ENCODE assay signal across 10 cellular contexts in the genomic region with DNA sequence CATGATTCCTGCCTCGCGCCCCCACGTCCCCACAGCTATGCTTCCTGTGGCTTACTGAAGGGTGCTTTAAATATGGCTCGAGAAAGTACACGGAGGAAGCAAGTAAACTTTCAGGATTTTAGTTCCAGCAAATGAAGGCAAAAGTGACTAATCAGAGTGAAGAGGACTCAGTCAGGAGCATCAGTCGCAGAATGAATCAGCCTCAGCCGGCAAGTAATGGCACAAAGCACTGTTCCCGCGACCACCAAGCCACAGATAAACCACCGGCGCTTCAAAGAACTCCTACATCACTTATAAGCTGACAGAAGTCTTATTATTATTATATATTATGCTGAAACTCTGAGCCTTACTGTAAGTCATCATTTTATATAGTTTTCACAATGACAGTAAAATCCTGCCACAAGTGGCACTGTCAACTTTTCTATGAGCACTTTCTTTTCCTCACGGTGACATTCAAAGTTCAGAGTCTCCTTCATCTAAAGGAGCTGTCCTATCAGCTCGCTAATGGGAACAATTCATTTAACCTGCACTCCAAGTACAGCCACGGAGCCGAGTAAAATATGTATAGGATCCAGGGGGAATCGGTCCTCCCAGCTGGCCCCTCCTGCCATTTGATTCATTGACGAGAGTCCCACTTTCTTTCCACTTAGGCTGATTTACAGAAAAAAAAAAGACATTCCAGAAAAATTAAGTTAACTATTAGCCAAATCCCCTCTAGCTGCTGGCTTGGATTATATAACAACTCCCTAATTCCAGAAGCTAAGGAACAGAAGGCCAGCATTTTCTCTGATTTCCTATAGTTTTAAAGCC.
DNase-seq lines count a peak whose midpoint lies in the region; ATAC-seq and TF ChIP-seq lines count a peak whose summit lies in the region.
"Had no signal": no experiment of that assay in that cellular context is flagged by ENCODE, and none has a peak within 500 bp of the region (broad histone marks: within the 10 kb centered on the region; RNA-seq: fewer than 3 reads in every experiment).

No MANE protein-coding gene starts in this region.

- peak overlapping the region; percentile 87 to 88 for H3K27ac Mint-ChIP-seq in T-cell

- H3K4me3 Mint-ChIP-seq in T-cell, result peak overlapping the region; percentile 53 to 73 (median 71)

- CTCF ChIA-PET in T-cell (lab: Charles Lee), result no interaction called here

- H3K9me3 Mint-ChIP-seq in T-cell, result no peaks in the 10 kb centered on the region

- H3K36me3 Mint-ChIP-seq in T-cell, result no peaks in the 10 kb centered on the region

- H3K4me1 Mint-ChIP-seq in T-cell, result peaks cover 35 to 81% (median 66%) of the 10 kb centered on the region in 3 donors

- peak in 14 of 34 experiments; percentile 5 to 52 (median 21) for DNase-seq in T-cell
- DNase-seq in activated T-cell treated with anti-CD3 and anti-CD28 coated beads, Interleukin-2, amount 50 U/mL, for 48 hours, result peak; percentile 85 to 90
- peak; percentile 12 for DNase-seq in kidney glomerular epithelial cell (lab: John Stamatoyannopoulos, UW)
- peak; percentile 53 for DNase-seq in stimulated activated CD8-positive, alpha-beta memory T cell treated with anti-CD3 and anti-CD28 coated beads, Interleukin-12 subunit alpha, Interleukin-12 subunit beta, amount 100 ng/mL, for 4 hours (ENCODE audit: low read depth)
- DNase-seq in ecto neural progenitor cell (ENCODE audit: low spot score), result no peak
- no peak for DNase-seq in GM19238 (ENCODE audit: insufficient read length, low spot score)
- no peak for DNase-seq in omental fat pad (ENCODE audit: low spot score)
- DNase-seq: Calu3, NCI-H1417 treated with DMSO at 0.1 percent for 48 hours had no signal

- POLR2A ChIA-PET in T-cell (lab: Charles Lee), result interaction anchor here in 1 of 2 donors (0.6 kb wide), 1 partner anchor 44 kb away, joined by 3 read pairs; no protein-coding TSS in a partner anchor

- no peaks in the 10 kb centered on the region for H3K27me3 Mint-ChIP-seq in T-cell

- ATAC-seq in T-cell (replicated peaks in 1 of 4), result peak; percentile 40 to 86 (median 53)
- ATAC-seq in omental fat pad (ENCODE audit: low FRiP score), result no peak
- ATAC-seq in HG03097 (IDR thresholded peaks at IDR 0.05; ENCODE audit: low FRiP score, unreplicated experiment), result no peak

- TF ChIP-seq CTCF in omental fat pad (IDR thresholded peaks at IDR 0.05), result no peak

Comparison
In these comparisons a context has a peak if more than half of its experiments do, and no peak if none do; other contexts are left out.
1. ATAC-seq: peak in T-cell (4 of 4); none in omental fat pad (single experiment) and HG03097 (single experiment).
2. DNase-seq: peak in activated T-cell treated with anti-CD3 and anti-CD28 coated beads, Interleukin-2, amount 50 U/mL, for 48 hours (2 of 2), kidney glomerular epithelial cell (single experiment) and stimulated activated CD8-positive, alpha-beta memory T cell treated with anti-CD3 and anti-CD28 coated beads, Interleukin-12 subunit alpha, Interleukin-12 subunit beta, amount 100 ng/mL, for 4 hours (single experiment); none in ecto neural progenitor cell (single experiment), GM19238 (single experiment) and omental fat pad (single experiment).